Comparison of ENCODE assay signal across 27 cellular contexts in genomic region chr16:9338068-9338467, GRCh38.
"Had no signal": no experiment of that assay in that cellular context is flagged by ENCODE, and none has a peak within 500 bp of the region (broad histone marks: within the 10 kb centered on the region; RNA-seq: fewer than 3 reads in every experiment).

No MANE protein-coding gene starts in this region.

- H3K27ac ChIP-seq: adrenal gland, breast epithelium, cardiac muscle cell, foreskin keratinocyte, gastrocnemius medialis had no signal

- H3K27me3 ChIP-seq: adrenal gland, ascending aorta, breast epithelium, cardiac muscle cell, dorsolateral prefrontal cortex, foreskin keratinocyte, gastrocnemius medialis had no signal

- H3K4me3 ChIP-seq: adrenal gland, ascending aorta, breast epithelium, cardiac muscle cell, coronary artery, dorsolateral prefrontal cortex, gastrocnemius medialis had no signal

- H3K36me3 ChIP-seq: adrenal gland, ascending aorta, breast epithelium, cardiac muscle cell, gastrocnemius medialis had no signal

- DNase-seq: activated CD4-positive, alpha-beta memory T cell treated with anti-CD3 and anti-CD28 coated beads for 36 hours; activated CD4-positive, alpha-beta T cell treated with anti-CD3 and anti-CD28 coated beads for 36 hours; activated CD4-positive, alpha-beta T cell treated with anti-CD3 and anti-CD28 coated beads, Interleukin-2, amount 10 ng/mL, durations not matched to agents 24 days and 14 days; activated CD4-positive, CD25-positive, alpha-beta regulatory T cell; activated CD4-positive, CD25-positive, alpha-beta regulatory T cell treated with anti-CD3 and anti-CD28 coated beads, Interleukin-2, amount 50 U/mL, for 72 hours; activated CD8-positive, alpha-beta memory T cell treated with anti-CD3 and anti-CD28 coated beads, Interleukin-2, amount 10 ng/mL, durations not matched to agents 7 days and 5 days; activated CD8-positive, alpha-beta memory T cell treated with anti-CD3 and anti-CD28 coated beads, Interleukin-2, amount 50 U/mL, for 4 hours; activated CD8-positive, alpha-beta T cell treated with anti-CD3 and anti-CD28 coated beads, Interleukin-2, amount 10 ng/mL, durations not matched to agents 7 days and 5 days; activated effector memory CD4-positive, alpha-beta T cell treated with anti-CD3 and anti-CD28 coated beads, Interleukin-2, amount 50 U/mL, for 16 hours; activated naive CD4-positive, alpha-beta T cell treated with anti-CD3 and anti-CD28 coated beads for 36 hours; activated naive CD8-positive, alpha-beta T cell treated with anti-CD3 and anti-CD28 coated beads for 36 hours; activated naive CD8-positive, alpha-beta T cell treated with anti-CD3 and anti-CD28 coated beads, Interleukin-2, amount 50 U/mL, for 24 hours; activated T-cell treated with anti-CD3 and anti-CD28 coated beads, Interleukin-2, amount 50 U/mL, for 1 hour; activated T-cell treated with anti-CD3 and anti-CD28 coated beads, Interleukin-2, amount 50 U/mL, for 48 hours; adrenal gland; dorsolateral prefrontal cortex; effector memory CD4-positive, alpha-beta T cell; endodermal cell; foreskin keratinocyte; gastrocnemius medialis; glutamatergic neuron; T-helper 2 cell had no signal

- H3K4me1 ChIP-seq: breast epithelium, foreskin keratinocyte, gastrocnemius medialis had no signal

- H3K9me3 ChIP-seq: adrenal gland, ascending aorta, breast epithelium, gastrocnemius medialis had no signal

- ATAC-seq: activated CD4-positive, alpha-beta T cell treated with anti-CD3 and anti-CD28 coated beads for 36 hours; activated CD8-positive, alpha-beta memory T cell treated with anti-CD3 and anti-CD28 coated beads, Interleukin-2, amount 10 ng/mL, durations not matched to agents 7 days and 5 days; activated CD8-positive, alpha-beta T cell treated with anti-CD3 and anti-CD28 coated beads, Interleukin-2, amount 10 ng/mL, durations not matched to agents 7 days and 5 days; activated naive CD8-positive, alpha-beta T cell treated with anti-CD3 and anti-CD28 coated beads, Interleukin-2, amount 50 U/mL, for 24 hours; esophagus mucosa; foreskin keratinocyte; gastrocnemius medialis had no signal
